In genomic region chrX:555589-556220, GRCh38 we compare ENCODE assay signal across 32 cellular contexts.
"Had no signal": no experiment of that assay in that cellular context is flagged by ENCODE, and none has a peak within 500 bp of the region (broad histone marks: within the 10 kb centered on the region; RNA-seq: fewer than 3 reads in every experiment).

No MANE protein-coding gene starts in this region.

- DNase-seq: activated B cell treated with CpG ODN at 0.5 μM for 24 hours; activated CD4-positive, alpha-beta T cell treated with anti-CD3 and anti-CD28 coated beads, Interleukin-2, amount 50 U/mL, for 4 hours; activated effector memory CD4-positive, alpha-beta T cell treated with Interleukin-2 at 50 U/mL for 16 hours; activated naive CD4-positive, alpha-beta T cell treated with anti-CD3 and anti-CD28 coated beads for 36 hours; activated naive CD8-positive, alpha-beta T cell treated with anti-CD3 and anti-CD28 coated beads for 36 hours; adrenal gland; aorta; body of pancreas; cerebellar nuclear complex; dorsolateral prefrontal cortex; effector memory CD4-positive, alpha-beta T cell; gastrocnemius medialis; hippocampal formation; immature natural killer cell; kidney; lower lobe of right lung; mesendoderm; mucosa of descending colon; ovary; sigmoid colon; small intestine; stimulated activated CD4-positive, alpha-beta T cell treated with anti-CD3 and anti-CD28 coated beads, Interleukin-4, amount 100 ng/mL, for 24 hours; T-cell; upper lobe of left lung had no signal

- H3K27ac ChIP-seq: adrenal gland, body of pancreas, cardiac muscle cell, coronary artery, dorsolateral prefrontal cortex, gastrocnemius medialis, lower lobe of right lung, ovary, prostate gland, sigmoid colon, thoracic aorta, upper lobe of left lung had no signal

- H3K27me3 ChIP-seq: adrenal gland, body of pancreas, cardiac muscle cell, gastrocnemius medialis, ovary, upper lobe of left lung had no signal

- H3K4me3 ChIP-seq: adrenal gland, body of pancreas, cardiac muscle cell, coronary artery, gastrocnemius medialis, lower lobe of right lung, mucosa of descending colon, ovary, prostate gland, sigmoid colon, thoracic aorta, upper lobe of left lung had no signal

- H3K27me3 Mint-ChIP-seq: activated B cell treated with CpG ODN at 0.5 μM for 24 hours; activated naive CD8-positive, alpha-beta T cell treated with anti-CD3 and anti-CD28 coated beads for 36 hours; natural killer cell treated with Interleukin-12 subunit alpha and Interleukin-12 subunit beta and Interleukin-15 and Interleukin-18, amount 100 ng/mL, for 72 hours; stimulated activated naive CD8-positive, alpha-beta T cell treated with anti-CD3 and anti-CD28 coated beads, Interleukin-15, Interleukin-2, amounts not matched to agents 100 ng/mL and 50 ng/mL, for 24 hours had no signal

- H3K27ac Mint-ChIP-seq: activated B cell treated with CpG ODN at 0.5 μM for 24 hours; activated naive CD4-positive, alpha-beta T cell treated with anti-CD3 and anti-CD28 coated beads for 36 hours; activated naive CD8-positive, alpha-beta T cell treated with anti-CD3 and anti-CD28 coated beads for 36 hours; immature natural killer cell; natural killer cell treated with Interleukin-12 subunit alpha and Interleukin-12 subunit beta and Interleukin-15 and Interleukin-18, amount 100 ng/mL, for 72 hours; stimulated activated effector memory CD8-positive, alpha-beta T cell treated with anti-CD3 and anti-CD28 coated beads, Interleukin-12 subunit alpha, Interleukin-12 subunit beta, amount 100 ng/mL, for 72 hours; stimulated activated naive CD8-positive, alpha-beta T cell treated with anti-CD3 and anti-CD28 coated beads, Interleukin-15, Interleukin-2, amounts not matched to agents 100 ng/mL and 50 ng/mL, for 24 hours; T-cell; T-helper 2 cell treated with Interferon-gamma antibody and Interleukin-4, amounts not matched to agents 5 μg/mL and 100 μg/mL, for 36 hours had no signal

- H3K36me3 ChIP-seq: adrenal gland, cardiac muscle cell, gastrocnemius medialis, lower lobe of right lung, ovary, prostate gland, sigmoid colon, thoracic aorta, upper lobe of left lung had no signal

- H3K4me1 Mint-ChIP-seq: activated B cell treated with CpG ODN at 0.5 μM for 24 hours; activated naive CD8-positive, alpha-beta T cell treated with anti-CD3 and anti-CD28 coated beads for 36 hours; immature natural killer cell; stimulated activated effector memory CD8-positive, alpha-beta T cell treated with anti-CD3 and anti-CD28 coated beads, Interleukin-12 subunit alpha, Interleukin-12 subunit beta, amount 100 ng/mL, for 72 hours; T-cell had no signal

- H3K36me3 Mint-ChIP-seq: activated naive CD8-positive, alpha-beta T cell treated with anti-CD3 and anti-CD28 coated beads for 36 hours; stimulated activated effector memory CD8-positive, alpha-beta T cell treated with anti-CD3 and anti-CD28 coated beads, Interleukin-12 subunit alpha, Interleukin-12 subunit beta, amount 100 ng/mL, for 72 hours; T-cell had no signal

- H3K4me3 Mint-ChIP-seq: activated B cell treated with CpG ODN at 0.5 μM for 24 hours; activated naive CD4-positive, alpha-beta T cell treated with anti-CD3 and anti-CD28 coated beads for 36 hours; activated naive CD8-positive, alpha-beta T cell treated with anti-CD3 and anti-CD28 coated beads for 36 hours; immature natural killer cell; natural killer cell treated with Interleukin-12 subunit alpha and Interleukin-12 subunit beta and Interleukin-15 and Interleukin-18, amount 100 ng/mL, for 72 hours; stimulated activated effector memory CD8-positive, alpha-beta T cell treated with anti-CD3 and anti-CD28 coated beads, Interleukin-12 subunit alpha, Interleukin-12 subunit beta, amount 100 ng/mL, for 72 hours; stimulated activated naive CD8-positive, alpha-beta T cell treated with anti-CD3 and anti-CD28 coated beads, Interleukin-15, Interleukin-2, amounts not matched to agents 100 ng/mL and 50 ng/mL, for 24 hours; T-cell; T-helper 2 cell treated with Interferon-gamma antibody and Interleukin-4, amounts not matched to agents 5 μg/mL and 100 μg/mL, for 36 hours had no signal

- H3K9me3 ChIP-seq: adrenal gland, body of pancreas, gastrocnemius medialis, lower lobe of right lung, ovary, prostate gland, sigmoid colon, thoracic aorta, upper lobe of left lung had no signal
